In the genomic region with DNA sequence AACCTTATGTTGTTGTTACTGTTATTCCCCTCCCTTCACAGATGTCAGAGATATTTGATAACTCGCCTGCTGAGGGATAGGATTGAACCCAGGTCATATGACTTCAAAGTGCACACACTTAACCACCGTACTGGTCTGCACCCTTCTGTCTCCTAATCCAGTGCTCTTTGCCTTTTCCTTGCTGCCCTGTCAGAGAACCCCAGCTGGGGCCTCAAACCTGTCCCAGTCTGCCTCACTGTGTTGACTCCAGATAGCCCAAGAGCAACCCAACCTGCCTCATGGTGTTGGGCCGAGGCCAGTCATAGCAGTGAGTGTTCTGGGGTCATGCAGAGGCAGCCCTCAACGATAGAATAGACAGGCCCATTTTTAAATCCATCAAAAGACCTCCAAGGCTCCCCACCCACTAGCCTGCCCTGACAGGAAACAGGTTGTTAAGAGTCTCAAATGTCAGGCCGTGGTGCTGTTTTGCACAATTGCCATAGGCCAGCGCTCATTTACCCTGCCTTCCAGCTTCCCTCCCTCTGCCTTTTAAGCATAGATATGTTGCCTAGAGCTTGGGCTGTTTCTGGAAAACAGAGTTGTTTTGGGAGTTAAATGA, we compare ENCODE assay signal across 1 cellular context.
TF ChIP-seq lines count a peak whose summit lies in the region.

No MANE protein-coding gene starts in this region.

TF ChIP-seq in H1, 55 proteins besides CTCF, POLR2A, EP300 and RAD21:
- TF ChIP-seq ASH2L (IDR thresholded peaks at IDR 0.05; ENCODE audit: low read length), result no peak
- no peak for TF ChIP-seq SP1 (IDR thresholded peaks at IDR 0.05; ENCODE audit: low read depth, low read length)
TF ChIP-seq in H1: peak in this region for 0.
